Comparison of ENCODE assay signal across 1 cellular context in the genomic region with DNA sequence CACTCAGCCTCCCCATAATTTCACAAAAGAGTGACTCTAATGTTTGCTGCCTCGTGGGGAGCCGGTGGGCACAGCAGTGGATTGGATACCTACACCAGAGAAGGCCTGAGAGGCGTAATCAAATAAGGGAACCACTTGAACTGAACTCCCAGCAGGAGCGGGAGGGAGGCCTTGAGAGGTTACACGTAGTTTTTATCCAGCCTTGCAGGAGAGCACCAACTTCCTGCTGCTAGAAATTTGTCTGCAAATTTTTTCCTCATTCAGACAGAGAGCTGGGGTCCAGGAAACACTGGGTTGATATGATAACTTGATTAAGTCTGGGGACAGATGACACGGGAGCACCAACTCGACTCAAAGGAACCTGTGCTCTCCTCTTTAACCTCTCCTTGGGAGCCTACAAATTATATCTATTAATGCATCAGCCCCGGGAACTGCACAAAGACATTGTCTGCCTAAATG.
A peak's percentile ranks its signal among the peaks of the same experiment; 100 is the strongest.
TF ChIP-seq lines count a peak whose summit lies in the region.

No MANE protein-coding gene starts in this region.

TF ChIP-seq in HEK293, 187 proteins besides CTCF, POLR2A, EP300 and RAD21 (continued from another document):
- TF ChIP-seq, protein P1, sequence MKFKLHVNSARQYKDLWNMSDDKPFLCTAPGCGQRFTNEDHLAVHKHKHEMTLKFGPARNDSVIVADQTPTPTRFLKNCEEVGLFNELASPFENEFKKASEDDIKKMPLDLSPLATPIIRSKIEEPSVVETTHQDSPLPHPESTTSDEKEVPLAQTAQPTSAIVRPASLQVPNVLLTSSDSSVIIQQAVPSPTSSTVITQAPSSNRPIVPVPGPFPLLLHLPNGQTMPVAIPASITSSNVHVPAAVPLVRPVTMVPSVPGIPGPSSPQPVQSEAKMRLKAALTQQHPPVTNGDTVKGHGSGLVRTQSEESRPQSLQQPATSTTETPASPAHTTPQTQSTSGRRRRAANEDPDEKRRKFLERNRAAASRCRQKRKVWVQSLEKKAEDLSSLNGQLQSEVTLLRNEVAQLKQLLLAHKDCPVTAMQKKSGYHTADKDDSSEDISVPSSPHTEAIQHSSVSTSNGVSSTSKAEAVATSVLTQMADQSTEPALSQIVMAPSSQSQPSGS (tag by site-specific recombination; IDR thresholded peaks at IDR 0.05; ENCODE audit: low read depth) = no peak
- TF ChIP-seq SCRT2 (tag by site-specific recombination; IDR thresholded peaks at IDR 0.05) (no peak), OVOL3 (tag by site-specific recombination; IDR thresholded peaks at IDR 0.05) (no peak), KLF8 (tag by site-specific recombination; IDR thresholded peaks at IDR 0.05) (no peak), ZNF560 (tag by site-specific recombination; IDR thresholded peaks at IDR 0.05; ENCODE audit: borderline replicate concordance) (no peak), ZFP41 (tag by site-specific recombination; IDR thresholded peaks at IDR 0.05; ENCODE audit: borderline replicate concordance) (no peak), ZNF112 (tag by site-specific recombination; IDR thresholded peaks at IDR 0.05) (no peak), ZNF660 (tag by site-specific recombination; IDR thresholded peaks at IDR 0.05) (peak; percentile 40; the same call in 1 of the 2 replicates), KLF7 (tag by site-specific recombination; IDR thresholded peaks at IDR 0.05; ENCODE audit: borderline replicate concordance) (no peak), BCL11B (tag by site-specific recombination; IDR thresholded peaks at IDR 0.05; ENCODE audit: low read depth) (no peak), HOXD13 (CRISPR knock-in tag; IDR thresholded peaks at IDR 0.05; ENCODE audit: borderline replicate concordance) (no peak), GLI4 (tag by site-specific recombination; IDR thresholded peaks at IDR 0.05) (0 out of 2 replicates have a peak, but pooled peaks have one; percentile 51), ZNF48 (tag by site-specific recombination; IDR thresholded peaks at IDR 0.05) (no peak), ZNF211 (tag by site-specific recombination; IDR thresholded peaks at IDR 0.05; ENCODE audit: low read depth) (no peak), ZBTB17 (tag by site-specific recombination; IDR thresholded peaks at IDR 0.05) (peak; percentile 72), ZNF10 (tag by site-specific recombination; IDR thresholded peaks at IDR 0.05) (no peak), ZNF366 (tag by site-specific recombination; conservative IDR thresholded peaks at IDR 0.05) (no peak), ZNF423 (tag by site-specific recombination; IDR thresholded peaks at IDR 0.05) (no peak), ZNF843 (tag by site-specific recombination; IDR thresholded peaks at IDR 0.05) (no peak), ZNF670 (tag by site-specific recombination; IDR thresholded peaks at IDR 0.05; ENCODE audit: low read depth) (no peak), ZNF266 (tag by site-specific recombination; IDR thresholded peaks at IDR 0.05; ENCODE audit: low read depth) (no peak), ZNF768 (tag by site-specific recombination; IDR thresholded peaks at IDR 0.05) (no peak), ZNF221 (tag by site-specific recombination; IDR thresholded peaks at IDR 0.05; ENCODE audit: borderline replicate concordance) (no peak), ZNF677 (tag by site-specific recombination; IDR thresholded peaks at IDR 0.05) (no peak), TRIM28 (IDR thresholded peaks at IDR 0.05; ENCODE audit: borderline replicate concordance, low read length) (0 out of 2 replicates have a peak, but pooled peaks have one; percentile 16), ZNF548 (tag by site-specific recombination; IDR thresholded peaks at IDR 0.05) (no peak)
- TF ChIP-seq, protein P2, sequence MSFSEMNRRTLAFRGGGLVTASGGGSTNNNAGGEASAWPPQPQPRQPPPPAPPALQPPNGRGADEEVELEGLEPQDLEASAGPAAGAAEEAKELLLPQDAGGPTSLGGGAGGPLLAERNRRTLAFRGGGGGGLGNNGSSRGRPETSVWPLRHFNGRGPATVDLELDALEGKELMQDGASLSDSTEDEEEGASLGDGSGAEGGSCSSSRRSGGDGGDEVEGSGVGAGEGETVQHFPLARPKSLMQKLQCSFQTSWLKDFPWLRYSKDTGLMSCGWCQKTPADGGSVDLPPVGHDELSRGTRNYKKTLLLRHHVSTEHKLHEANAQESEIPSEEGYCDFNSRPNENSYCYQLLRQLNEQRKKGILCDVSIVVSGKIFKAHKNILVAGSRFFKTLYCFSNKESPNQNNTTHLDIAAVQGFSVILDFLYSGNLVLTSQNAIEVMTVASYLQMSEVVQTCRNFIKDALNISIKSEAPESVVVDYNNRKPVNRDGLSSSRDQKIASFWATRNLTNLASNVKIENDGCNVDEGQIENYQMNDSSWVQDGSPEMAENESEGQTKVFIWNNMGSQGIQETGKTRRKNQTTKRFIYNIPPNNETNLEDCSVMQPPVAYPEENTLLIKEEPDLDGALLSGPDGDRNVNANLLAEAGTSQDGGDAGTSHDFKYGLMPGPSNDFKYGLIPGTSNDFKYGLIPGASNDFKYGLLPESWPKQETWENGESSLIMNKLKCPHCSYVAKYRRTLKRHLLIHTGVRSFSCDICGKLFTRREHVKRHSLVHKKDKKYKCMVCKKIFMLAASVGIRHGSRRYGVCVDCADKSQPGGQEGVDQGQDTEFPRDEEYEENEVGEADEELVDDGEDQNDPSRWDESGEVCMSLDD (tag by site-specific recombination; IDR thresholded peaks at IDR 0.05) = no peak
- TF ChIP-seq, protein P3, sequence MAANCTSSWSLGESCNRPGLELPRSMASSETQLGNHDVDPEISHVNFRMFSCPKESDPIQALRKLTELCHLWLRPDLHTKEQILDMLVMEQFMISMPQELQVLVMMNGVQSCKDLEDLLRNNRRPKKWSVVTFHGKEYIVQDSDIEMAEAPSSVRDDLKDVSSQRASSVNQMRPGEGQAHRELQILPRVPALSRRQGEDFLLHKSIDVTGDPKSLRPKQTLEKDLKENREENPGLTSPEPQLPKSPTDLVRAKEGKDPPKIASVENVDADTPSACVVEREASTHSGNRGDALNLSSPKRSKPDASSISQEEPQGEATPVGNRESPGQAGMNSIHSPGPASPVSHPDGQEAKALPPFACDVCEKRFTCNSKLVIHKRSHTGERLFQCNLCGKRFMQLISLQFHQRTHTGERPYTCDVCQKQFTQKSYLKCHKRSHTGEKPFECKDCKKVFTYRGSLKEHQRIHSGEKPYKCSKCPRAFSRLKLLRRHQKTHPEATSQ (tag by site-specific recombination; IDR thresholded peaks at IDR 0.05) = no peak
- TF ChIP-seq, protein P4, sequence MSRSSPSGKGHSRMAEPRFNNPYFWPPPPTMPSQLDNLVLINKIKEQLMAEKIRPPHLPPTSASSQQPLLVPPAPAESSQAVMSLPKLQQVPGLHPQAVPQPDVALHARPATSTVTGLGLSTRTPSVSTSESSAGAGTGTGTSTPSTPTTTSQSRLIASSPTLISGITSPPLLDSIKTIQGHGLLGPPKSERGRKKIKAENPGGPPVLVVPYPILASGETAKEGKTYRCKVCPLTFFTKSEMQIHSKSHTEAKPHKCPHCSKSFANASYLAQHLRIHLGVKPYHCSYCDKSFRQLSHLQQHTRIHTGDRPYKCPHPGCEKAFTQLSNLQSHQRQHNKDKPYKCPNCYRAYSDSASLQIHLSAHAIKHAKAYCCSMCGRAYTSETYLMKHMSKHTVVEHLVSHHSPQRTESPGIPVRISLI (tag by site-specific recombination; IDR thresholded peaks at IDR 0.05) = no peak
- TF ChIP-seq, protein P5, sequence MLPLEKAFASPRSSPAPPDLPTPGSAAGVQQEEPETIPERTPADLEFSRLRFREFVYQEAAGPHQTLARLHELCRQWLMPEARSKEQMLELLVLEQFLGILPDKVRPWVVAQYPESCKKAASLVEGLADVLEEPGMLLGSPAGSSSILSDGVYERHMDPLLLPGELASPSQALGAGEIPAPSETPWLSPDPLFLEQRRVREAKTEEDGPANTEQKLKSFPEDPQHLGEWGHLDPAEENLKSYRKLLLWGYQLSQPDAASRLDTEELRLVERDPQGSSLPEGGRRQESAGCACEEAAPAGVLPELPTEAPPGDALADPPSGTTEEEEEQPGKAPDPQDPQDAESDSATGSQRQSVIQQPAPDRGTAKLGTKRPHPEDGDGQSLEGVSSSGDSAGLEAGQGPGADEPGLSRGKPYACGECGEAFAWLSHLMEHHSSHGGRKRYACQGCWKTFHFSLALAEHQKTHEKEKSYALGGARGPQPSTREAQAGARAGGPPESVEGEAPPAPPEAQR (tag by site-specific recombination; IDR thresholded peaks at IDR 0.05) = no peak
- TF ChIP-seq, protein P6, sequence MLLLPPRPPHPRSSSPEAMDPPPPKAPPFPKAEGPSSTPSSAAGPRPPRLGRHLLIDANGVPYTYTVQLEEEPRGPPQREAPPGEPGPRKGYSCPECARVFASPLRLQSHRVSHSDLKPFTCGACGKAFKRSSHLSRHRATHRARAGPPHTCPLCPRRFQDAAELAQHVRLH (tag by site-specific recombination; IDR thresholded peaks at IDR 0.05) = no peak
- TF ChIP-seq, protein P7, sequence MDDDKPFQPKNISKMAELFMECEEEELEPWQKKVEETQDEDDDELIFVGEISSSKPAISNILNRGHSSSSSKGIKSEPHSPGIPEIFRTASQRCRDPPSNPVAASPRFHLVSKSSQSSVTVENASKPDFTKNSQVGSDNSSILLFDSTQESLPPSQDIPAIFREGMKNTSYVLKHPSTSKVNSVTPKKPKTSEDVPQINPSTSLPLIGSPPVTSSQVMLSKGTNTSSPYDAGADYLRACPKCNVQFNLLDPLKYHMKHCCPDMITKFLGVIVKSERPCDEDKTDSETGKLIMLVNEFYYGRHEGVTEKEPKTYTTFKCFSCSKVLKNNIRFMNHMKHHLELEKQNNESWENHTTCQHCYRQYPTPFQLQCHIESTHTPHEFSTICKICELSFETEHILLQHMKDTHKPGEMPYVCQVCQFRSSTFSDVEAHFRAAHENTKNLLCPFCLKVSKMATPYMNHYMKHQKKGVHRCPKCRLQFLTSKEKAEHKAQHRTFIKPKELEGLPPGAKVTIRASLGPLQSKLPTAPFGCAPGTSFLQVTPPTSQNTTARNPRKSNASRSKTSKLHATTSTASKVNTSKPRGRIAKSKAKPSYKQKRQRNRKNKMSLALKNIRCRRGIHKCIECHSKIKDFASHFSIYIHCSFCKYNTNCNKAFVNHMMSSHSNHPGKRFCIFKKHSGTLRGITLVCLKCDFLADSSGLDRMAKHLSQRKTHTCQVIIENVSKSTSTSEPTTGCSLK (tag by site-specific recombination; IDR thresholded peaks at IDR 0.05) = no peak
- TF ChIP-seq, protein P8, sequence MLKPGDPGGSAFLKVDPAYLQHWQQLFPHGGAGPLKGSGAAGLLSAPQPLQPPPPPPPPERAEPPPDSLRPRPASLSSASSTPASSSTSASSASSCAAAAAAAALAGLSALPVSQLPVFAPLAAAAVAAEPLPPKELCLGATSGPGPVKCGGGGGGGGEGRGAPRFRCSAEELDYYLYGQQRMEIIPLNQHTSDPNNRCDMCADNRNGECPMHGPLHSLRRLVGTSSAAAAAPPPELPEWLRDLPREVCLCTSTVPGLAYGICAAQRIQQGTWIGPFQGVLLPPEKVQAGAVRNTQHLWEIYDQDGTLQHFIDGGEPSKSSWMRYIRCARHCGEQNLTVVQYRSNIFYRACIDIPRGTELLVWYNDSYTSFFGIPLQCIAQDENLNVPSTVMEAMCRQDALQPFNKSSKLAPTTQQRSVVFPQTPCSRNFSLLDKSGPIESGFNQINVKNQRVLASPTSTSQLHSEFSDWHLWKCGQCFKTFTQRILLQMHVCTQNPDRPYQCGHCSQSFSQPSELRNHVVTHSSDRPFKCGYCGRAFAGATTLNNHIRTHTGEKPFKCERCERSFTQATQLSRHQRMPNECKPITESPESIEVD (tag by site-specific recombination; IDR thresholded peaks at IDR 0.05) = no peak
- TF ChIP-seq, protein P9, sequence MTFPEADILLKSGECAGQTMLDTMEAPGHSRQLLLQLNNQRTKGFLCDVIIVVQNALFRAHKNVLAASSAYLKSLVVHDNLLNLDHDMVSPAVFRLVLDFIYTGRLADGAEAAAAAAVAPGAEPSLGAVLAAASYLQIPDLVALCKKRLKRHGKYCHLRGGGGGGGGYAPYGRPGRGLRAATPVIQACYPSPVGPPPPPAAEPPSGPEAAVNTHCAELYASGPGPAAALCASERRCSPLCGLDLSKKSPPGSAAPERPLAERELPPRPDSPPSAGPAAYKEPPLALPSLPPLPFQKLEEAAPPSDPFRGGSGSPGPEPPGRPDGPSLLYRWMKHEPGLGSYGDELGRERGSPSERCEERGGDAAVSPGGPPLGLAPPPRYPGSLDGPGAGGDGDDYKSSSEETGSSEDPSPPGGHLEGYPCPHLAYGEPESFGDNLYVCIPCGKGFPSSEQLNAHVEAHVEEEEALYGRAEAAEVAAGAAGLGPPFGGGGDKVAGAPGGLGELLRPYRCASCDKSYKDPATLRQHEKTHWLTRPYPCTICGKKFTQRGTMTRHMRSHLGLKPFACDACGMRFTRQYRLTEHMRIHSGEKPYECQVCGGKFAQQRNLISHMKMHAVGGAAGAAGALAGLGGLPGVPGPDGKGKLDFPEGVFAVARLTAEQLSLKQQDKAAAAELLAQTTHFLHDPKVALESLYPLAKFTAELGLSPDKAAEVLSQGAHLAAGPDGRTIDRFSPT (tag by site-specific recombination; IDR thresholded peaks at IDR 0.05) = no peak
- TF ChIP-seq, protein P10, sequence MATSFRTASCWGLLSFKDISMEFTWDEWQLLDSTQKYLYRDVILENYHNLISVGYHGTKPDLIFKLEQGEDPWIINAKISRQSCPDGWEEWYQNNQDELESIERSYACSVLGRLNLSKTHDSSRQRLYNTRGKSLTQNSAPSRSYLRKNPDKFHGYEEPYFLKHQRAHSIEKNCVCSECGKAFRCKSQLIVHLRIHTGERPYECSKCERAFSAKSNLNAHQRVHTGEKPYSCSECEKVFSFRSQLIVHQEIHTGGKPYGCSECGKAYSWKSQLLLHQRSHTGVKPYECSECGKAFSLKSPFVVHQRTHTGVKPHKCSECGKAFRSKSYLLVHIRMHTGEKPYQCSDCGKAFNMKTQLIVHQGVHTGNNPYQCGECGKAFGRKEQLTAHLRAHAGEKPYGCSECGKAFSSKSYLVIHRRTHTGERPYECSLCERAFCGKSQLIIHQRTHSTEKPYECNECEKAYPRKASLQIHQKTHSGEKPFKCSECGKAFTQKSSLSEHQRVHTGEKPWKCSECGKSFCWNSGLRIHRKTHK (tag by site-specific recombination; IDR thresholded peaks at IDR 0.05) = no peak
- TF ChIP-seq, protein P11, sequence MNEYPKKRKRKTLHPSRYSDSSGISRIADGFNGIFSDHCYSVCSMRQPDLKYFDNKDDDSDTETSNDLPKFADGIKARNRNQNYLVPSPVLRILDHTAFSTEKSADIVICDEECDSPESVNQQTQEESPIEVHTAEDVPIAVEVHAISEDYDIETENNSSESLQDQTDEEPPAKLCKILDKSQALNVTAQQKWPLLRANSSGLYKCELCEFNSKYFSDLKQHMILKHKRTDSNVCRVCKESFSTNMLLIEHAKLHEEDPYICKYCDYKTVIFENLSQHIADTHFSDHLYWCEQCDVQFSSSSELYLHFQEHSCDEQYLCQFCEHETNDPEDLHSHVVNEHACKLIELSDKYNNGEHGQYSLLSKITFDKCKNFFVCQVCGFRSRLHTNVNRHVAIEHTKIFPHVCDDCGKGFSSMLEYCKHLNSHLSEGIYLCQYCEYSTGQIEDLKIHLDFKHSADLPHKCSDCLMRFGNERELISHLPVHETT (tag by site-specific recombination; IDR thresholded peaks at IDR 0.05) = no peak
- TF ChIP-seq, protein P12, sequence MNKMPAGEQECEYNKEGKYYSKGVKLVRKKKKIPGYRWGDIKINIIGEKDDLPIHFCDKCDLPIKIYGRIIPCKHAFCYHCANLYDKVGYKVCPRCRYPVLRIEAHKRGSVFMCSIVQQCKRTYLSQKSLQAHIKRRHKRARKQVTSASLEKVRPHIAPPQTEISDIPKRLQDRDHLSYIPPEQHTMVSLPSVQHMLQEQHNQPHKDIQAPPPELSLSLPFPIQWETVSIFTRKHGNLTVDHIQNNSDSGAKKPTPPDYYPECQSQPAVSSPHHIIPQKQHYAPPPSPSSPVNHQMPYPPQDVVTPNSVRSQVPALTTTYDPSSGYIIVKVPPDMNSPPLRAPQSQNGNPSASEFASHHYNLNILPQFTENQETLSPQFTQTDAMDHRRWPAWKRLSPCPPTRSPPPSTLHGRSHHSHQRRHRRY (tag by site-specific recombination; IDR thresholded peaks at IDR 0.05) = no peak
TF ChIP-seq in HEK293: peak in this region for 13.
